ENCODE assay signal across 11 cellular contexts in the genomic region with DNA sequence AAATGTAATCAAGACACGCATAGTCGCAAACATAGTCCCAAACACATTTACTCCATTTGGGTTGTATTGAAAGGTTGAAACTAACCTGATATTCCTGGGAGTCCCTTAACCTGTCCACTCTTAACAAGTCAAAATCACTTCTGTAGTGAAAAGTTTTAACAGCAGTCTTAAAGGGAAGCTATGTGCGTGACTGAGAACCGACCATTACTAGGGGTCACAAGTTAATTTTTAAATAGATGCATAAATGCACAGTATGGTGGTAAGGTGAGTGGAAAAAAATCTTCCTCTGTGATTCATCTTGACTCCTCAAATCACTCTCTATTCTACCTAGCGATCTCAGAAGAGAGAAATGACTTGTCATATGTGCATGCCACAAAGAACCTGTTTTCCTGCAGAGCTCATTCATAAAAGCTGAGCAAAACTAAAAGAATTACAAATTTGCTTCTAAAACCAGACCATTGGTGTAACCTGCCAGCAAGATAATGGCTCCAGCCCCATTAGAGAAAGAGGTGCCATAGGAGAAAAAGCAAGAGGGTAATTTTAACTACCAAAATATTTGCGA. TPM values are rescaled to one million over a fixed set of nuclear protein-coding genes. Genes with fewer than 3 reads are reported as not detected.
A peak's percentile ranks its signal among the peaks of the same experiment; 100 is the strongest.
DNase-seq lines count a peak whose midpoint lies in the region; ATAC-seq and TF ChIP-seq lines count a peak whose summit lies in the region.
"Had no signal": no experiment of that assay in that cellular context is flagged by ENCODE, and none has a peak within 500 bp of the region (broad histone marks: within the 10 kb centered on the region; RNA-seq: fewer than 3 reads in every experiment).

No MANE protein-coding gene starts in this region.

- H4K20me1 ChIP-seq in hepatocyte (ENCODE audit: insufficient read depth, poor library complexity, severe bottlenecking), result no peaks in the 10 kb centered on the region

- peaks cover 14% of the 10 kb centered on the region for H3K36me3 Mint-ChIP-seq in activated CD4-positive, alpha-beta T cell treated with anti-CD3 and anti-CD28 coated beads, Interleukin-2, amount 10 ng/mL, durations not matched to agents 24 days and 14 days (ENCODE audit: low read depth)

- H3K4me3 Mint-ChIP-seq in activated CD4-positive, alpha-beta T cell treated with anti-CD3 and anti-CD28 coated beads, Interleukin-2, amount 10 ng/mL, durations not matched to agents 24 days and 14 days, result peak overlapping the region; percentile 59

- 88% methylated on average over 6 of the region's 6 CpGs for WGBS in hepatocyte (ENCODE audit: low lambda C conversion rate, missing lambda C conversion rate)

- DNase-seq in activated CD4-positive, alpha-beta T cell treated with anti-CD3 and anti-CD28 coated beads, Interleukin-2, amount 10 ng/mL, durations not matched to agents 24 days and 14 days, result peak; percentile 67
- no peak for DNase-seq in activated CD4-positive, alpha-beta T cell treated with anti-CD3 and anti-CD28 coated beads for 4 hours
- DNase-seq in renal cortical epithelial cell (ENCODE audit: low read depth) (peak; percentile 65), hepatocyte (ENCODE audit: low spot score) (no peak), Kasumi-1 (lab: John Stamatoyannopoulos, UW) (no peak), AG08395 (ENCODE audit: low spot score) (no peak)
- DNase-seq: RPMI8226 had no signal

- no peak overlapping the region for H3K4me3 ChIP-seq in hepatocyte

- no peak overlapping the region for H3K27ac ChIP-seq in hepatocyte

- peaks cover 41% of the 10 kb centered on the region for H3K4me1 Mint-ChIP-seq in activated CD4-positive, alpha-beta T cell treated with anti-CD3 and anti-CD28 coated beads, Interleukin-2, amount 10 ng/mL, durations not matched to agents 24 days and 14 days

- no peak for TF ChIP-seq CTCF in hepatocyte (IDR thresholded peaks at IDR 0.05; ENCODE audit: poor library complexity)

- H3K9me3 Mint-ChIP-seq in activated CD4-positive, alpha-beta T cell treated with anti-CD3 and anti-CD28 coated beads, Interleukin-2, amount 10 ng/mL, durations not matched to agents 24 days and 14 days, result peaks cover 1% of the 10 kb centered on the region

- no peaks in the 10 kb centered on the region for H3K4me1 ChIP-seq in hepatocyte (ENCODE audit: insufficient read depth)

- no peaks in the 10 kb centered on the region for H3K27me3 ChIP-seq in hepatocyte

- intact Hi-C loops in activated CD4-positive, alpha-beta T cell treated with anti-CD3 and anti-CD28 coated beads, Interleukin-2, amount 10 ng/mL, durations not matched to agents 24 days and 14 days (cut with micrococcal nuclease), result loop anchor here (1.0 kb wide), 4 partner anchors 10 to 29 kb away; a partner anchor contains a TSS

- no peaks in the 10 kb centered on the region for H3K79me2 ChIP-seq in hepatocyte

- no peak overlapping the region for H2AFZ ChIP-seq in hepatocyte

- H3K4me2 ChIP-seq in hepatocyte, result no peak overlapping the region

- H3K9me2 ChIP-seq in hepatocyte (replicated peaks; ENCODE audit: insufficient read depth), result no peaks in the 10 kb centered on the region

- H3K27me3 Mint-ChIP-seq in activated CD4-positive, alpha-beta T cell treated with anti-CD3 and anti-CD28 coated beads, Interleukin-2, amount 10 ng/mL, durations not matched to agents 24 days and 14 days, result no peaks in the 10 kb centered on the region

- peak overlapping the region; percentile 84 for H3K27ac Mint-ChIP-seq in activated CD4-positive, alpha-beta T cell treated with anti-CD3 and anti-CD28 coated beads, Interleukin-2, amount 10 ng/mL, durations not matched to agents 24 days and 14 days

- no peaks in the 10 kb centered on the region for H3K9me3 ChIP-seq in hepatocyte (ENCODE audit: low read depth)

- peak; percentile 69 for ATAC-seq in GM21737 (IDR thresholded peaks at IDR 0.05; ENCODE audit: unreplicated experiment)
- ATAC-seq in HG03521 (IDR thresholded peaks at IDR 0.05; ENCODE audit: unreplicated experiment), result peak; percentile 63

- no peaks in the 10 kb centered on the region for H3K36me3 ChIP-seq in hepatocyte (replicated peaks; ENCODE audit: insufficient read depth, low read depth)

RNA-seq across cellular contexts. Expression of a gene that starts 4.8 kb away (rescaled TPM):
- total RNA-seq in activated CD4-positive, alpha-beta T cell treated with anti-CD3 and anti-CD28 coated beads, Interleukin-2, amount 10 ng/mL, durations not matched to agents 24 days and 14 days, result 3.6 and 4.1 TPM in 2 replicates
- total RNA-seq in renal cortical epithelial cell, result not detected in 2 replicates
- not detected in 2 replicates for total RNA-seq in hepatocyte
- polyA plus RNA-seq in hepatocyte, result not detected in 2 replicates
- total RNA-seq: A172, glomerular endothelial cell had no signal

RNA-seq across cellular contexts. Expression of a gene that starts 13.8 kb away (rescaled TPM):
- 279 and 288 TPM in 2 replicates for total RNA-seq in activated CD4-positive, alpha-beta T cell treated with anti-CD3 and anti-CD28 coated beads, Interleukin-2, amount 10 ng/mL, durations not matched to agents 24 days and 14 days
- total RNA-seq in renal cortical epithelial cell, result 160 and 180 TPM in 2 replicates
- 89.2 and 105 TPM in 2 replicates for total RNA-seq in hepatocyte
- 70.1 and 84.8 TPM in 2 replicates for polyA plus RNA-seq in hepatocyte

RNA-seq across cellular contexts. Expression of a gene that starts 39.1 kb away (rescaled TPM):
- not detected in 2 replicates for total RNA-seq in activated CD4-positive, alpha-beta T cell treated with anti-CD3 and anti-CD28 coated beads, Interleukin-2, amount 10 ng/mL, durations not matched to agents 24 days and 14 days
- not detected in 2 replicates for total RNA-seq in renal cortical epithelial cell
- total RNA-seq in hepatocyte, result not detected in 2 replicates
- polyA plus RNA-seq in hepatocyte, result not detected in 2 replicates
- total RNA-seq: A172, glomerular endothelial cell had no signal

RNA-seq across cellular contexts. Expression of a gene that starts 56.9 kb away (rescaled TPM):
- total RNA-seq in activated CD4-positive, alpha-beta T cell treated with anti-CD3 and anti-CD28 coated beads, Interleukin-2, amount 10 ng/mL, durations not matched to agents 24 days and 14 days, result 46.4 and 46.6 TPM in 2 replicates
- 22.1 and 27.8 TPM in 2 replicates for total RNA-seq in renal cortical epithelial cell
- total RNA-seq in hepatocyte, result 18.6 and 30.1 TPM in 2 replicates
- polyA plus RNA-seq in hepatocyte, result 12.3 and 14.3 TPM in 2 replicates

Comparison
In these comparisons a context has a peak if more than half of its experiments do, and no peak if none do; other contexts are left out.
1. DNase-seq: peak in activated CD4-positive, alpha-beta T cell treated with anti-CD3 and anti-CD28 coated beads, Interleukin-2, amount 10 ng/mL, durations not matched to agents 24 days and 14 days (single experiment) and renal cortical epithelial cell (single experiment); none in activated CD4-positive, alpha-beta T cell treated with anti-CD3 and anti-CD28 coated beads for 4 hours (0 of 2), hepatocyte (single experiment), Kasumi-1 (0 of 2) and AG08395 (single experiment).